ENCODE assay signal across 20 cellular contexts in genomic region chr20:35117629-35118028, GRCh38. TPM values are rescaled to one million over a fixed set of nuclear protein-coding genes. Genes with fewer than 3 reads are reported as not detected.
DNase-seq lines count a peak whose midpoint lies in the region; ATAC-seq and TF ChIP-seq lines count a peak whose summit lies in the region.
"Had no signal": no experiment of that assay in that cellular context is flagged by ENCODE, and none has a peak within 500 bp of the region (broad histone marks: within the 10 kb centered on the region; RNA-seq: fewer than 3 reads in every experiment).

No MANE protein-coding gene starts in this region.

- intact Hi-C loops in IMR-90 (cut with micrococcal nuclease): no loop called here

- peaks cover 12% of the 10 kb centered on the region for H3K36me3 Mint-ChIP-seq in activated naive CD4-positive, alpha-beta T cell treated with anti-CD3 and anti-CD28 coated beads, Interleukin-2, amount 50 U/mL, for 24 hours

- H3K9ac ChIP-seq in IMR-90 (ENCODE audit: low read depth, low read length) (no peak overlapping the region), mesenchymal stem cell (ENCODE audit: low read length) (no peak overlapping the region), subcutaneous abdominal adipose tissue (ENCODE audit: low read length in 5 of 5) (peak overlapping the region in 1 of 5 donors; percentile 40)

- H3K27me3 Mint-ChIP-seq in activated naive CD4-positive, alpha-beta T cell treated with anti-CD3 and anti-CD28 coated beads, Interleukin-2, amount 50 U/mL, for 24 hours: no peaks in the 10 kb centered on the region
- H3K27me3 Mint-ChIP-seq: dendritic cell treated with granulocyte-macrophage colony-stimulating factor and Interleukin-4, amounts not matched to agents 40 ng/mL and 50 ng/mL, for 4 days; stimulated activated naive B cell treated with anti-CD40 and anti-IgM and Interleukin-4, amounts not matched to agents 10 μg/mL and 1 μg/mL and 100 μg/mL, for 72 hours had no signal

- H3K23ac ChIP-seq in IMR-90 (ENCODE audit: low read depth, low read length) (peak overlapping the region; percentile 33), mesenchymal stem cell (ENCODE audit: low read length in 2 of 2) (no peak overlapping the region)

- CTCF ChIA-PET in IMR-90 (lab: Yijun Ruan, JAX): interaction anchor here (0.6 to 2.2 kb wide), 3 partner anchors 9 to 96 kb away, joined by 3 to 11 read pairs (median 4); no protein-coding TSS in a partner anchor

- H3K27ac Mint-ChIP-seq in activated naive CD4-positive, alpha-beta T cell treated with anti-CD3 and anti-CD28 coated beads, Interleukin-2, amount 50 U/mL, for 24 hours: peak overlapping the region; percentile 20
- H3K27ac Mint-ChIP-seq: dendritic cell treated with granulocyte-macrophage colony-stimulating factor and Interleukin-4, amounts not matched to agents 40 ng/mL and 50 ng/mL, for 4 days; stimulated activated naive B cell treated with anti-CD40 and anti-IgM and Interleukin-4, amounts not matched to agents 10 μg/mL and 1 μg/mL and 100 μg/mL, for 72 hours had no signal

- H4K91ac ChIP-seq in IMR-90 (ENCODE audit: insufficient read depth, low read depth, low read length): peak overlapping the region; percentile 85
- no peak overlapping the region for H4K91ac ChIP-seq in mesenchymal stem cell (ENCODE audit: low read length)

- H3K27ac ChIP-seq in IMR-90 (ENCODE audit: insufficient read depth, low read length) (peak overlapping the region; percentile 94; the same call in 1 of the 2 replicates), mesenchymal stem cell (ENCODE audit: low read length, poor library complexity, severe bottlenecking) (no peak overlapping the region), subcutaneous abdominal adipose tissue (ENCODE audit: low read depth, low read length) (peak overlapping the region; percentile 71)
- H3K27ac ChIP-seq: C4-2B, prostate gland had no signal

- no peak for TF ChIP-seq RAD21 in IMR-90 (IDR thresholded peaks at IDR 0.05; ENCODE audit: low read length)

- H2AFZ ChIP-seq in IMR-90 (replicated peaks; ENCODE audit: low read length, poor library complexity) (no peak overlapping the region), mesenchymal stem cell (ENCODE audit: low read depth, low read length) (no peak overlapping the region)

- H4K8ac ChIP-seq in IMR-90 (ENCODE audit: low read depth in 2 of 2, low read length in 2 of 2) (peak overlapping the region in 1 of 2 experiments; percentile 75; a peak in 2 of 4 replicates), mesenchymal stem cell (ENCODE audit: low read length) (no peak overlapping the region)

- peaks cover 2% of the 10 kb centered on the region; the same call in 1 of the 2 replicates for H4K20me1 ChIP-seq in IMR-90 (ENCODE audit: insufficient read depth, low read length)

- peak overlapping the region; percentile 93 for H2BK20ac ChIP-seq in IMR-90 (ENCODE audit: low read depth, low read length)

- peak; percentile 7; the same call in 1 of the 2 replicates for ATAC-seq in IMR-90 (ENCODE audit: low read depth)
- ATAC-seq: HepG2; stimulated activated naive B cell treated with anti-CD40 and anti-IgM and Interleukin-4, amounts not matched to agents 10 μg/mL and 1 μg/mL and 100 μg/mL, for 72 hours had no signal

- H3K4me3 ChIP-seq in IMR-90 (ENCODE audit: insufficient read depth, low read depth, low read length): no peak overlapping the region
- H3K4me3 ChIP-seq in mesenchymal stem cell (ENCODE audit: insufficient read depth in 1 of 2, low read depth in 1 of 2, low read length in 2 of 2): no peak overlapping the region
- no peak overlapping the region for H3K4me3 ChIP-seq in subcutaneous abdominal adipose tissue (ENCODE audit: low read depth in 1 of 5, low read length in 5 of 5)
- H3K4me3 ChIP-seq: prostate gland, skin epidermis, transverse colon had no signal

- no peaks in the 10 kb centered on the region for H3K4me1 Mint-ChIP-seq in activated naive CD4-positive, alpha-beta T cell treated with anti-CD3 and anti-CD28 coated beads, Interleukin-2, amount 50 U/mL, for 24 hours

- no TSS peak for BruUV-seq in IMR-90 (replicated peaks; lab: Mats Ljungman, UMichigan)

- H3K4me1 ChIP-seq in IMR-90 (ENCODE audit: control insufficient read depth, insufficient read depth, low read length) (peaks cover 32% of the 10 kb centered on the region), mesenchymal stem cell (ENCODE audit: control insufficient read depth, insufficient read depth, low read depth, low read length) (peaks cover 2% of the 10 kb centered on the region), subcutaneous abdominal adipose tissue (ENCODE audit: control insufficient read depth in 5 of 5, insufficient read depth in 5 of 5, low read length in 5 of 5) (peaks cover 0 to 13% (median 5%) of the 10 kb centered on the region in 5 donors)
- H3K4me1 ChIP-seq: prostate gland, transverse colon had no signal

- H3K79me1 ChIP-seq in IMR-90 (ENCODE audit: low read depth in 1 of 2, low read length in 2 of 2): peaks cover 5 to 31% of the 10 kb centered on the region in 2 experiments; a peak in 1 of 4 replicates
- peaks cover 2% of the 10 kb centered on the region for H3K79me1 ChIP-seq in mesenchymal stem cell (replicated peaks; ENCODE audit: low read length, poor library complexity, severe bottlenecking)

- dilution Hi-C loops in IMR-90 (cut with HindIII; ENCODE audit: low sequenced_read_pairs, unreplicated experiment): no loop called here

- peak overlapping the region; percentile 44; the same call in 1 of the 2 replicates for H3K56ac ChIP-seq in IMR-90 (ENCODE audit: extremely low read depth, insufficient read depth, low read length)

- H3K36me3 ChIP-seq in IMR-90 (ENCODE audit: control insufficient read depth, insufficient read depth, low read length) (peaks cover 29% of the 10 kb centered on the region), mesenchymal stem cell (ENCODE audit: control insufficient read depth in 1 of 2, insufficient read depth in 2 of 2, low read depth in 1 of 2, low read length in 2 of 2) (peaks cover 44 to 57% of the 10 kb centered on the region in 2 experiments), subcutaneous abdominal adipose tissue (ENCODE audit: control insufficient read depth in 5 of 5, insufficient read depth in 5 of 5, low read length in 5 of 5) (peaks cover 6 to 62% (median 53%) of the 10 kb centered on the region in 5 donors)

- DNase-seq in activated naive CD4-positive, alpha-beta T cell treated with anti-CD3 and anti-CD28 coated beads, Interleukin-2, amount 50 U/mL, for 16 hours: no peak
- DNase-seq in IMR-90 (no peak), mesenchymal stem cell (peak; percentile 5), NCI-H187 (lab: John Stamatoyannopoulos, UW) (no peak), ureter (ENCODE audit: low spot score) (no peak)
- no peak for DNase-seq in stimulated activated CD4-positive, alpha-beta T cell treated with anti-CD3 and anti-CD28 coated beads, Interleukin-4, amount 100 ng/mL, for 4 hours
- DNase-seq: GOT3; NCI-H1092 treated with DMSO at 0.1 percent for 48 hours; NCI-H2029 treated with DMSO at 0.1 percent for 48 hours; stimulated activated CD4-positive, alpha-beta T cell treated with anti-CD3 and anti-CD28 coated beads, Interleukin-1b, Interleukin-23, amount 100 ng/mL, for 48 hours; stimulated activated naive B cell treated with anti-CD40 and anti-IgM and Interleukin-4, amounts not matched to agents 10 μg/mL and 1 μg/mL and 100 μg/mL, for 72 hours; transverse colon had no signal

- H2AK9ac ChIP-seq in IMR-90 (replicated peaks; ENCODE audit: low read depth, low read length, poor library complexity): no peak overlapping the region

- no peak overlapping the region for H2BK12ac ChIP-seq in mesenchymal stem cell (ENCODE audit: low read length in 2 of 2)

- H3K14ac ChIP-seq in IMR-90 (replicated peaks; ENCODE audit: low read depth, low read length) (peak overlapping the region; percentile 90), mesenchymal stem cell (ENCODE audit: low read length in 2 of 2) (no peak overlapping the region)

- H3K9me1 ChIP-seq in IMR-90 (ENCODE audit: insufficient read depth, low read length): peaks cover 34% of the 10 kb centered on the region

- peak overlapping the region; percentile 90 for H2BK120ac ChIP-seq in IMR-90 (ENCODE audit: low read depth, low read length)
- no peak overlapping the region for H2BK120ac ChIP-seq in mesenchymal stem cell (ENCODE audit: low read depth, low read length)

- H4K5ac ChIP-seq in IMR-90 (ENCODE audit: low read depth, low read length): peak overlapping the region; percentile 39

- H2AK5ac ChIP-seq in IMR-90 (ENCODE audit: low read depth, low read length): peak overlapping the region; percentile 80
- H2AK5ac ChIP-seq in mesenchymal stem cell (ENCODE audit: low read length, severe bottlenecking): no peak overlapping the region

- H3K18ac ChIP-seq in IMR-90 (ENCODE audit: low read depth, low read length) (peak overlapping the region; percentile 90), mesenchymal stem cell (ENCODE audit: low read depth in 1 of 2, low read length in 2 of 2) (peak overlapping the region in 1 of 2 experiments; percentile 21)

- H2BK15ac ChIP-seq in IMR-90 (ENCODE audit: low read depth, low read length) (peak overlapping the region; percentile 82; the same call in 2 of the 3 replicates), mesenchymal stem cell (ENCODE audit: low read depth, poor library complexity, severe bottlenecking) (no peak overlapping the region)

- POLR2A ChIA-PET in IMR-90 (lab: Charles Lee; ENCODE audit: unreplicated experiment): no interaction called here

- no peak for TF ChIP-seq POLR2A in IMR-90 (IDR thresholded peaks at IDR 0.05; ENCODE audit: low read depth, low read length)

- TF ChIP-seq CTCF in IMR-90 (conservative IDR thresholded peaks at IDR 0.05; ENCODE audit: low read depth, low read length): no peak

- H3K4ac ChIP-seq in IMR-90 (ENCODE audit: low read depth, low read length) (peak overlapping the region; percentile 88), mesenchymal stem cell (ENCODE audit: low read depth in 1 of 2, low read length in 2 of 2) (no peak overlapping the region)

- H3K27me3 ChIP-seq in IMR-90 (ENCODE audit: control insufficient read depth, insufficient read depth, low read length) (no peaks in the 10 kb centered on the region), mesenchymal stem cell (ENCODE audit: control insufficient read depth in 1 of 2, insufficient read depth in 1 of 2, low read length in 2 of 2) (no peaks in the 10 kb centered on the region), subcutaneous abdominal adipose tissue (ENCODE audit: control insufficient read depth in 5 of 5, insufficient read depth in 4 of 5, low read length in 5 of 5) (no peaks in the 10 kb centered on the region)
- H3K27me3 ChIP-seq: transverse colon had no signal

- H3K9me3 Mint-ChIP-seq in activated naive CD4-positive, alpha-beta T cell treated with anti-CD3 and anti-CD28 coated beads, Interleukin-2, amount 50 U/mL, for 24 hours: no peaks in the 10 kb centered on the region
- H3K9me3 Mint-ChIP-seq: dendritic cell treated with granulocyte-macrophage colony-stimulating factor and Interleukin-4, amounts not matched to agents 40 ng/mL and 50 ng/mL, for 4 days; stimulated activated naive B cell treated with anti-CD40 and anti-IgM and Interleukin-4, amounts not matched to agents 10 μg/mL and 1 μg/mL and 100 μg/mL, for 72 hours had no signal

- WGBS in IMR-90 (ENCODE audit: extremely low coverage in 2 of 2, insufficient read length in 1 of 2), 2 experiments: 100% methylated on average over 1 of the region's 1 CpG; no CpG with 5 or more reads in 1 of the 2 experiments
- WGBS in mesenchymal stem cell: 84% methylated on average over 1 of the region's 1 CpG

- no peaks in the 10 kb centered on the region for H3K9me3 ChIP-seq in IMR-90 (ENCODE audit: control insufficient read depth, insufficient read depth, low read length)
- no peaks in the 10 kb centered on the region for H3K9me3 ChIP-seq in mesenchymal stem cell (ENCODE audit: control insufficient read depth, low read length)
- no peaks in the 10 kb centered on the region for H3K9me3 ChIP-seq in subcutaneous abdominal adipose tissue (ENCODE audit: control insufficient read depth in 5 of 5, low read length in 5 of 5)
- H3K9me3 ChIP-seq: prostate gland, transverse colon had no signal

- peak overlapping the region; percentile 89 for H2BK5ac ChIP-seq in IMR-90 (ENCODE audit: low read depth, low read length, poor library complexity, severe bottlenecking)
- H2BK5ac ChIP-seq in mesenchymal stem cell (ENCODE audit: low read depth, low read length, poor library complexity, severe bottlenecking): no peak overlapping the region

- peak overlapping the region; percentile 7; the same call in 1 of the 2 replicates for H3K4me2 ChIP-seq in IMR-90 (ENCODE audit: low read depth, low read length)
- no peak overlapping the region for H3K4me2 ChIP-seq in mesenchymal stem cell (ENCODE audit: low read length, poor library complexity, severe bottlenecking)

- no peak overlapping the region for H3K4me3 Mint-ChIP-seq in activated naive CD4-positive, alpha-beta T cell treated with anti-CD3 and anti-CD28 coated beads, Interleukin-2, amount 50 U/mL, for 24 hours
- H3K4me3 Mint-ChIP-seq: dendritic cell treated with granulocyte-macrophage colony-stimulating factor and Interleukin-4, amounts not matched to agents 40 ng/mL and 50 ng/mL, for 4 days; stimulated activated naive B cell treated with anti-CD40 and anti-IgM and Interleukin-4, amounts not matched to agents 10 μg/mL and 1 μg/mL and 100 μg/mL, for 72 hours had no signal

- in situ Hi-C loops in IMR-90 (cut with MboI; ENCODE audit: low sequenced_read_pairs): no loop called here

RNA-seq across cellular contexts. Expression of gene TRPC4AP, which starts 25.0 kb away (rescaled TPM):
- total RNA-seq in IMR-90 (2012; rRNA removed) (39.4 and 41.0 TPM in 2 replicates), ureter (57.5 TPM)
- polyA plus RNA-seq in IMR-90 (2012; rRNA removed): 77.6 and 81.0 TPM in 2 replicates
- polyA plus RNA-seq in IMR-90 (2012; cell fraction: cytosol; rRNA removed): 47.2 and 64.3 TPM in 2 replicates
- polyA plus RNA-seq in IMR-90 (2012; cell fraction: nucleus; rRNA removed; ENCODE audit: low replicate concordance): 135 and 171 TPM in 2 replicates
- polyA plus RNA-seq in mesenchymal stem cell (2013, experiment 1 of 2): 50.9 TPM
- 50.8 TPM for polyA plus RNA-seq in mesenchymal stem cell (2013, experiment 2 of 2)

RNA-seq across cellular contexts. Expression of gene EDEM2, which starts 29.5 kb away (rescaled TPM):
- 22.5 and 27.4 TPM in 2 replicates for total RNA-seq in IMR-90 (2012; rRNA removed)
- 17.1 and 19.0 TPM in 2 replicates for polyA plus RNA-seq in IMR-90 (2012; rRNA removed)
- polyA plus RNA-seq in IMR-90 (2012; cell fraction: cytosol; rRNA removed): 15.3 and 24.8 TPM in 2 replicates
- 12.0 and 14.1 TPM in 2 replicates for polyA plus RNA-seq in IMR-90 (2012; cell fraction: nucleus; rRNA removed; ENCODE audit: low replicate concordance)
- polyA plus RNA-seq in mesenchymal stem cell (2013, experiment 1 of 2): 30.3 TPM
- polyA plus RNA-seq in mesenchymal stem cell (2013, experiment 2 of 2): 30.4 TPM
- total RNA-seq in ureter: 20.5 TPM

RNA-seq across cellular contexts. Expression of gene PROCR, which starts 54.2 kb away (rescaled TPM):
- 25.0 and 36.4 TPM in 2 replicates for total RNA-seq in IMR-90 (2012; rRNA removed)
- polyA plus RNA-seq in IMR-90 (2012; rRNA removed): 41.9 and 60.5 TPM in 2 replicates
- 26.1 and 52.9 TPM in 2 replicates for polyA plus RNA-seq in IMR-90 (2012; cell fraction: cytosol; rRNA removed)
- 12.7 and 15.9 TPM in 2 replicates for polyA plus RNA-seq in IMR-90 (2012; cell fraction: nucleus; rRNA removed; ENCODE audit: low replicate concordance)
- polyA plus RNA-seq in mesenchymal stem cell (2013, experiment 1 of 2): 44.9 TPM
- 46.0 TPM for polyA plus RNA-seq in mesenchymal stem cell (2013, experiment 2 of 2)
- 17.6 TPM for total RNA-seq in ureter
- total RNA-seq: OCI-LY7 had no signal
